35 cellular contexts compared by ENCODE assay signal in genomic region chr10:17086865-17087264, GRCh38.
"Had no signal": no experiment of that assay in that cellular context is flagged by ENCODE, and none has a peak within 500 bp of the region (broad histone marks: within the 10 kb centered on the region; RNA-seq: fewer than 3 reads in every experiment).

No MANE protein-coding gene starts in this region.

- DNase-seq: Karpas-422, Kasumi-1, MM.1S, MV-4-11, NCI-H1048, NCI-H1092, NCI-H1092 treated with DMSO at 0.1 percent for 48 hours, NCI-H1105, NCI-H1105 treated with DMSO at 0.1 percent for 48 hours, NCI-H1417, NCI-H1417 treated with DMSO at 0.1 percent for 48 hours, NCI-H1436, NCI-H1436 treated with DMSO at 0.1 percent for 48 hours, NCI-H146, NCI-H1694, NCI-H1694 treated with DMSO at 0.1 percent for 48 hours, NCI-H187, NCI-H187 treated with DMSO at 0.1 percent for 48 hours, NCI-H1930, NCI-H2029, NCI-H2029 treated with DMSO at 0.1 percent for 48 hours, NCI-H2081, NCI-H2081 treated with DMSO at 0.1 percent for 48 hours, NCI-H2107, NCI-H2171, NCI-H2171 treated with DMSO at 0.1 percent for 48 hours, NCI-H2227 treated with DMSO at 0.1 percent for 48 hours, NCI-H226, NCI-H345, NCI-H446, NCI-H446 treated with DMSO at 0.1 percent for 48 hours, NCI-H510A, NCI-H510A treated with DMSO at 0.1 percent for 48 hours, NCI-H524 had no signal

- H3K4me3 ChIP-seq: MG63 had no signal

- H3K36me3 ChIP-seq: MG63 had no signal

- H3K27me3 ChIP-seq: MG63 had no signal
